8 cellular contexts compared by ENCODE assay signal in genomic region chr4:147590249-147590920, GRCh38. TPM values are rescaled to one million over a fixed set of nuclear protein-coding genes. Genes with fewer than 3 reads are reported as not detected.
DNase-seq lines count a peak whose midpoint lies in the region; ATAC-seq and TF ChIP-seq lines count a peak whose summit lies in the region.

No MANE protein-coding gene starts in this region.

- WGBS in transverse colon (ENCODE audit: low coverage in 1 of 2), 2 donors = 45 to 47% methylated on average over 12 of the region's 12 CpGs

- CTCF ChIA-PET in HEK293T (lab: Yijun Ruan, JAX) = interaction anchor here (0.6 to 2.8 kb wide), 17 partner anchors 9 to 694 kb away, joined by 3 to 22 read pairs (median 3); no protein-coding TSS in a partner anchor
- CTCF ChIA-PET in activated CD4-positive, alpha-beta memory T cell treated with anti-CD3 and anti-CD28 coated beads, Interleukin-2, amount 10 ng/mL, durations not matched to agents 7 days and 5 days (lab: Charles Lee) = interaction anchor here (0.6 to 2.8 kb wide), 13 partner anchors 11 to 571 kb away, joined by 3 to 36 read pairs (median 4); partner anchors contain the start of gene TMEM184C

- ATAC-seq in naive thymus-derived CD8-positive, alpha-beta T cell = no peak

- H3K4me3 ChIP-seq in transverse colon = no peak overlapping the region

- H3K27me3 ChIP-seq in transverse colon = no peaks in the 10 kb centered on the region

- no peaks in the 10 kb centered on the region for H3K36me3 ChIP-seq in transverse colon

- peak; percentile 74 for DNase-seq in ELR (ENCODE audit: low read depth)
- peak; percentile 57 for DNase-seq in HEK293T (ENCODE audit: extremely low spot score)
- DNase-seq in NCI-H2171 (lab: John Stamatoyannopoulos, UW) = peak; percentile 11
- peak; percentile 48 for DNase-seq in activated CD4-positive, alpha-beta memory T cell treated with anti-CD3 and anti-CD28 coated beads, Interleukin-2, amount 10 ng/mL, durations not matched to agents 7 days and 5 days
- peak; percentile 40 to 63 for DNase-seq in erythroblast (lab: John Stamatoyannopoulos, UW)
- DNase-seq in naive thymus-derived CD8-positive, alpha-beta T cell = peak; percentile 2 to 64 (median 26)
- peak; percentile 33 for DNase-seq in transverse colon
- no peak for DNase-seq in activated T-helper 1 cell treated with anti-CD3 and anti-CD28 coated beads, Interleukin-12 subunit alpha, Interleukin-12 subunit beta, Interleukin-2, Interleukin-4 antibody, amounts not matched to agents 30 ng/mL and 10 ng/mL and 1 ng/mL, durations not matched to agents 14 hours and 24 hours and 36 hours (ENCODE audit: low spot score)

- H3K36me3 Mint-ChIP-seq in activated CD4-positive, alpha-beta memory T cell treated with anti-CD3 and anti-CD28 coated beads, Interleukin-2, amount 10 ng/mL, durations not matched to agents 7 days and 5 days (ENCODE audit: low read depth) = no peaks in the 10 kb centered on the region
- peaks cover 0 to 4% (median 3%) of the 10 kb centered on the region in 3 donors for H3K36me3 Mint-ChIP-seq in naive thymus-derived CD8-positive, alpha-beta T cell
- H3K36me3 Mint-ChIP-seq in activated T-helper 1 cell treated with anti-CD3 and anti-CD28 coated beads, Interleukin-12 subunit alpha, Interleukin-12 subunit beta, Interleukin-2, Interleukin-4 antibody, amounts not matched to agents 30 ng/mL and 10 ng/mL and 1 ng/mL, durations not matched to agents 14 hours and 24 hours and 36 hours (ENCODE audit: low read depth) = no peaks in the 10 kb centered on the region

- no peak overlapping the region for H3K27ac Mint-ChIP-seq in activated CD4-positive, alpha-beta memory T cell treated with anti-CD3 and anti-CD28 coated beads, Interleukin-2, amount 10 ng/mL, durations not matched to agents 7 days and 5 days
- H3K27ac Mint-ChIP-seq in naive thymus-derived CD8-positive, alpha-beta T cell = no peak overlapping the region
- no peak overlapping the region for H3K27ac Mint-ChIP-seq in activated T-helper 1 cell treated with anti-CD3 and anti-CD28 coated beads, Interleukin-12 subunit alpha, Interleukin-12 subunit beta, Interleukin-2, Interleukin-4 antibody, amounts not matched to agents 30 ng/mL and 10 ng/mL and 1 ng/mL, durations not matched to agents 14 hours and 24 hours and 36 hours

- H3K27ac ChIP-seq in transverse colon = no peak overlapping the region

- peaks cover 14% of the 10 kb centered on the region for H3K27me3 Mint-ChIP-seq in activated CD4-positive, alpha-beta memory T cell treated with anti-CD3 and anti-CD28 coated beads, Interleukin-2, amount 10 ng/mL, durations not matched to agents 7 days and 5 days
- peaks cover 0 to 6% (median 0%) of the 10 kb centered on the region in 5 donors for H3K27me3 Mint-ChIP-seq in naive thymus-derived CD8-positive, alpha-beta T cell
- H3K27me3 Mint-ChIP-seq in activated T-helper 1 cell treated with anti-CD3 and anti-CD28 coated beads, Interleukin-12 subunit alpha, Interleukin-12 subunit beta, Interleukin-2, Interleukin-4 antibody, amounts not matched to agents 30 ng/mL and 10 ng/mL and 1 ng/mL, durations not matched to agents 14 hours and 24 hours and 36 hours (ENCODE audit: insufficient read depth) = peaks cover 15% of the 10 kb centered on the region

- POLR2A ChIA-PET in HEK293T (lab: Yijun Ruan, JAX) = interaction anchor here (1.2 kb wide), 1 partner anchor 27 kb away, joined by 4 read pairs; the partner anchor contains the start of gene TMEM184C
- POLR2A ChIA-PET in activated CD4-positive, alpha-beta memory T cell treated with anti-CD3 and anti-CD28 coated beads, Interleukin-2, amount 10 ng/mL, durations not matched to agents 7 days and 5 days (lab: Charles Lee) = interaction anchor here (0.9 kb wide), 1 partner anchor 72 kb away, joined by 4 read pairs; no protein-coding TSS in a partner anchor
- POLR2A ChIA-PET in naive thymus-derived CD8-positive, alpha-beta T cell (lab: Charles Lee) = no interaction called here

- intact Hi-C loops in transverse colon (cut with DNase I; ENCODE audit: low total_unique reads) = loop anchor here (5.0 kb wide), 1 partner anchor 428 kb away; no protein-coding TSS in a partner anchor
- intact Hi-C loops in activated T-helper 1 cell treated with anti-CD3 and anti-CD28 coated beads, Interleukin-12 subunit alpha, Interleukin-12 subunit beta, Interleukin-2, Interleukin-4 antibody, amounts not matched to agents 30 ng/mL and 10 ng/mL and 1 ng/mL, durations not matched to agents 14 hours and 24 hours and 36 hours (cut with micrococcal nuclease) = loop anchor here (1.0 kb wide), 2 partner anchors 72 to 429 kb away; no protein-coding TSS in a partner anchor

- peaks cover 5% of the 10 kb centered on the region for H3K4me1 Mint-ChIP-seq in activated CD4-positive, alpha-beta memory T cell treated with anti-CD3 and anti-CD28 coated beads, Interleukin-2, amount 10 ng/mL, durations not matched to agents 7 days and 5 days
- H3K4me1 Mint-ChIP-seq in naive thymus-derived CD8-positive, alpha-beta T cell = peaks cover 0 to 6% (median 2%) of the 10 kb centered on the region in 4 donors
- H3K4me1 Mint-ChIP-seq in activated T-helper 1 cell treated with anti-CD3 and anti-CD28 coated beads, Interleukin-12 subunit alpha, Interleukin-12 subunit beta, Interleukin-2, Interleukin-4 antibody, amounts not matched to agents 30 ng/mL and 10 ng/mL and 1 ng/mL, durations not matched to agents 14 hours and 24 hours and 36 hours (ENCODE audit: low read depth) = no peaks in the 10 kb centered on the region

- peak; percentile 62 to 74 (median 70) for TF ChIP-seq CTCF in transverse colon (IDR thresholded peaks at IDR 0.05)

- TF ChIP-seq POLR2A in erythroblast (IDR thresholded peaks at IDR 0.05; ENCODE audit: low read length) = no peak
- no peak for TF ChIP-seq POLR2A in transverse colon (IDR thresholded peaks at IDR 0.05)

- in situ Hi-C loops in transverse colon (cut with MboI; ENCODE audit: low pct_ligation_motif_present in 1 of 4, low pct_unique_long_range_greater_than_20kb in 1 of 4, low sequenced_read_pairs in 3 of 4) = loop anchor here in 3 of 4 donors (25.0 kb wide), 2 partner anchors 428 to 578 kb away; no protein-coding TSS in a partner anchor

- TF ChIP-seq EP300 in transverse colon (IDR thresholded peaks at IDR 0.05; ENCODE audit: low read depth) = no peak

- no peaks in the 10 kb centered on the region for H3K9me3 ChIP-seq in transverse colon

- peaks cover 0 to 6% (median 0%) of the 10 kb centered on the region in 4 donors for H3K4me1 ChIP-seq in transverse colon

- no peaks in the 10 kb centered on the region for H3K9me3 Mint-ChIP-seq in activated CD4-positive, alpha-beta memory T cell treated with anti-CD3 and anti-CD28 coated beads, Interleukin-2, amount 10 ng/mL, durations not matched to agents 7 days and 5 days
- H3K9me3 Mint-ChIP-seq in naive thymus-derived CD8-positive, alpha-beta T cell = peaks cover 0 to 5% (median 2%) of the 10 kb centered on the region in 9 donors
- no peaks in the 10 kb centered on the region for H3K9me3 Mint-ChIP-seq in activated T-helper 1 cell treated with anti-CD3 and anti-CD28 coated beads, Interleukin-12 subunit alpha, Interleukin-12 subunit beta, Interleukin-2, Interleukin-4 antibody, amounts not matched to agents 30 ng/mL and 10 ng/mL and 1 ng/mL, durations not matched to agents 14 hours and 24 hours and 36 hours

- no peak overlapping the region for H3K4me3 Mint-ChIP-seq in activated CD4-positive, alpha-beta memory T cell treated with anti-CD3 and anti-CD28 coated beads, Interleukin-2, amount 10 ng/mL, durations not matched to agents 7 days and 5 days
- no peak overlapping the region for H3K4me3 Mint-ChIP-seq in naive thymus-derived CD8-positive, alpha-beta T cell
- no peak overlapping the region for H3K4me3 Mint-ChIP-seq in activated T-helper 1 cell treated with anti-CD3 and anti-CD28 coated beads, Interleukin-12 subunit alpha, Interleukin-12 subunit beta, Interleukin-2, Interleukin-4 antibody, amounts not matched to agents 30 ng/mL and 10 ng/mL and 1 ng/mL, durations not matched to agents 14 hours and 24 hours and 36 hours

TF ChIP-seq in HEK293T, 16 proteins besides CTCF, POLR2A, EP300 and RAD21:
- TF ChIP-seq ZNF384 (IDR thresholded peaks at IDR 0.05) (peak; percentile 78), TARDBP (IDR thresholded peaks at IDR 0.05) (no peak), FOXK2 (IDR thresholded peaks at IDR 0.05) (no peak)

RNA-seq across cellular contexts. Expression of gene TMEM184C, which starts 26.8 kb away (rescaled TPM):
- total RNA-seq in activated CD4-positive, alpha-beta memory T cell treated with anti-CD3 and anti-CD28 coated beads, Interleukin-2, amount 10 ng/mL, durations not matched to agents 7 days and 5 days = 10 to 100 TPM; 16.5 to 18.8 TPM
- total RNA-seq in naive thymus-derived CD8-positive, alpha-beta T cell = 10 to 100 TPM; 21.8 to 27.9 TPM
- polyA plus RNA-seq in naive thymus-derived CD8-positive, alpha-beta T cell = 10 to 100 TPM; 12.6 to 27.9 (median 16.6) TPM
- total RNA-seq in transverse colon = 10 to 100 TPM; 14.9 to 40.3 (median 25.5) TPM
- 21.6 and 22.7 TPM in 2 replicates for total RNA-seq in activated T-helper 1 cell treated with anti-CD3 and anti-CD28 coated beads, Interleukin-12 subunit alpha, Interleukin-12 subunit beta, Interleukin-2, Interleukin-4 antibody, amounts not matched to agents 30 ng/mL and 10 ng/mL and 1 ng/mL, durations not matched to agents 14 hours and 24 hours and 36 hours
